In the genomic region with DNA sequence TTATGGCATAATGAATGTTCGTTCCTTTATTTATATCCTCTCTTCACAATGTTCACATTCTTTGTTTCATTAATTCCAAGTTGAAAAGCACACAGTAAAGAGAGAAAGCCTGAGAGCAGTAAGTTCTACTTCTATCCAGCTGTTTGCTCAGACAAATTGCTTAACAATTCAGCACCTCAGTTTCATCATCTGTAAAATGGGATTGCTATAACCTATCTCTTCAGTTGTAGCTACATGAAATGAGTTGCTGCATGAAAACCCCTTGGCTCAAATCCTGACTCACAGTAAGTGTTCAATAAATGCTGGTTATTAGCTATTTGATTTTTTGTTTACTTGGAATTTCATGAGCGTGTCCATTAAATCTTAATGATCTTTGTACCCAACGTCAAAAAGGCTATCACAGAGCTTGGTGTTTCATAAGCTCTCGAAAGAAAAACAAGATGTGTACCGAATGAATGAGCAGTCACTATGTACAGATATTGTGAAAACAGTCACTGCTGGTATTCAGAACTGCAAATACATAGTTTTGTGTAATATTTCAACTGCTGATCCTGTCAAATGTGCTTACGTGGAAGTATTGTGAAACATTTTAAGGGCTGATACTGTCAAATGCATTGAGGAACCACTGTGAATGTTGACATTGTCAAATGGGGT, we compare ENCODE assay signal across 27 cellular contexts.
"Had no signal": no experiment of that assay in that cellular context is flagged by ENCODE, and none has a peak within 500 bp of the region (broad histone marks: within the 10 kb centered on the region; RNA-seq: fewer than 3 reads in every experiment).

No MANE protein-coding gene starts in this region.

- H3K4me1 ChIP-seq: foreskin keratinocyte, left ventricle myocardium inferior, pancreas, psoas muscle, right atrium auricular region, thyroid gland had no signal

- H3K36me3 Mint-ChIP-seq: brain; immature natural killer cell; natural killer cell treated with Interleukin-12 subunit alpha and Interleukin-12 subunit beta and Interleukin-15 and Interleukin-18, amount 100 ng/mL, for 72 hours had no signal

- H3K36me3 ChIP-seq: left ventricle myocardium inferior, neutrophil, pancreas, right atrium auricular region, thyroid gland, WERI-Rb-1 had no signal

- H3K27ac ChIP-seq: foreskin keratinocyte, left ventricle myocardium inferior, neutrophil, pancreas, psoas muscle, right atrium auricular region, thyroid gland, WERI-Rb-1 had no signal

- H3K27me3 ChIP-seq: foreskin keratinocyte, neutrophil, pancreas, right atrium auricular region, thyroid gland had no signal

- H3K4me3 Mint-ChIP-seq: activated T-cell treated with anti-CD3 and anti-CD28 coated beads, Interleukin-2, amount 50 U/mL, for 24 hours; activated T-helper 17 cell treated with anti-CD3 and anti-CD28 coated beads, Interleukin-2, amount 50 U/mL, for 72 hours; brain; dendritic cell treated with granulocyte-macrophage colony-stimulating factor and Interleukin-4, amounts not matched to agents 40 ng/mL and 50 ng/mL, for 4 days; immature natural killer cell; natural killer cell treated with Interleukin-12 subunit alpha and Interleukin-12 subunit beta and Interleukin-15 and Interleukin-18, amount 100 ng/mL, for 72 hours; stimulated activated naive CD8-positive, alpha-beta T cell treated with anti-CD3 and anti-CD28 coated beads, Interleukin-15, Interleukin-2, amounts not matched to agents 100 ng/mL and 50 ng/mL, for 24 hours; T-helper 2 cell treated with Interferon-gamma antibody and Interleukin-4, amounts not matched to agents 5 μg/mL and 100 μg/mL, for 36 hours had no signal

- H3K27ac Mint-ChIP-seq: activated naive CD4-positive, alpha-beta T cell treated with anti-CD3 and anti-CD28 coated beads, Interleukin-2, amount 50 U/mL, for 72 hours; activated T-cell treated with anti-CD3 and anti-CD28 coated beads, Interleukin-2, amount 50 U/mL, for 24 hours; activated T-helper 17 cell treated with anti-CD3 and anti-CD28 coated beads, Interleukin-2, amount 50 U/mL, for 72 hours; brain; dendritic cell treated with granulocyte-macrophage colony-stimulating factor and Interleukin-4, amounts not matched to agents 40 ng/mL and 50 ng/mL, for 4 days; immature natural killer cell; natural killer cell treated with Interleukin-12 subunit alpha and Interleukin-12 subunit beta and Interleukin-15 and Interleukin-18, amount 100 ng/mL, for 72 hours; stimulated activated naive CD8-positive, alpha-beta T cell treated with anti-CD3 and anti-CD28 coated beads, Interleukin-15, Interleukin-2, amounts not matched to agents 100 ng/mL and 50 ng/mL, for 24 hours; T-helper 2 cell treated with Interferon-gamma antibody and Interleukin-4, amounts not matched to agents 5 μg/mL and 100 μg/mL, for 36 hours had no signal

- H3K4me3 ChIP-seq: left ventricle myocardium inferior, pancreas, psoas muscle, right atrium auricular region, thyroid gland had no signal

- FAIRE-seq: pancreas, TTC549 had no signal

- ATAC-seq: activated naive CD4-positive, alpha-beta T cell treated with anti-CD3 and anti-CD28 coated beads, Interleukin-2, amount 50 U/mL, for 72 hours; activated T-helper 17 cell treated with anti-CD3 and anti-CD28 coated beads, Interleukin-2, amount 50 U/mL, for 72 hours; foreskin keratinocyte; natural killer cell treated with Interleukin-12 subunit alpha and Interleukin-12 subunit beta and Interleukin-15 and Interleukin-18, amount 100 ng/mL, for 72 hours; pancreas; psoas muscle had no signal

- H3K9me3 Mint-ChIP-seq: activated T-cell treated with anti-CD3 and anti-CD28 coated beads, Interleukin-2, amount 50 U/mL, for 24 hours; dendritic cell treated with granulocyte-macrophage colony-stimulating factor and Interleukin-4, amounts not matched to agents 40 ng/mL and 50 ng/mL, for 4 days; T-helper 2 cell treated with Interferon-gamma antibody and Interleukin-4, amounts not matched to agents 5 μg/mL and 100 μg/mL, for 36 hours had no signal

- H3K9me3 ChIP-seq: neutrophil, pancreas, thyroid gland had no signal

- DNase-seq: activated CD4-positive, alpha-beta T cell treated with anti-CD3 and anti-CD28 coated beads for 1 hour; activated CD4-positive, alpha-beta T cell treated with anti-CD3 and anti-CD28 coated beads, Interleukin-2, amount 50 U/mL, for 4 hours; activated CD8-positive, alpha-beta memory T cell treated with anti-CD3 and anti-CD28 coated beads for 24 hours; activated CD8-positive, alpha-beta memory T cell treated with anti-CD3 and anti-CD28 coated beads, Interleukin-2, amount 50 U/mL, for 4 hours; activated T-cell treated with anti-CD3 and anti-CD28 coated beads, Interleukin-2, amount 50 U/mL, for 24 hours; aorta; caudate nucleus; effector CD8-positive, alpha-beta T cell; foreskin keratinocyte; immature natural killer cell; left ventricle myocardium inferior; pancreas; psoas muscle; stimulated activated CD4-positive, alpha-beta T cell treated with anti-CD3 and anti-CD28 coated beads, Interleukin-12 subunit alpha, Interleukin-12 subunit beta, amount 100 ng/mL, for 4 hours; substantia nigra; thyroid gland; WERI-Rb-1 had no signal

- H3K27me3 Mint-ChIP-seq: dendritic cell treated with granulocyte-macrophage colony-stimulating factor and Interleukin-4, amounts not matched to agents 40 ng/mL and 50 ng/mL, for 4 days had no signal

- H3K4me1 Mint-ChIP-seq: activated T-helper 17 cell treated with anti-CD3 and anti-CD28 coated beads, Interleukin-2, amount 50 U/mL, for 72 hours; brain; immature natural killer cell had no signal
